Comparison of ENCODE assay signal across 1 cellular context in genomic region chr9:10238087-10238486, GRCh38.
TF ChIP-seq lines count a peak whose summit lies in the region.

No MANE protein-coding gene starts in this region.

TF ChIP-seq in GM23338, 12 proteins besides CTCF, POLR2A, EP300 and RAD21 (continued from another document):
- TF ChIP-seq ZNF462 (CRISPR knock-in tag; IDR thresholded peaks at IDR 0.05) (no peak), EZH2 (IDR thresholded peaks at IDR 0.05; ENCODE audit: low read depth, unreplicated experiment) (no peak), EZH2phosphoT487 (IDR thresholded peaks at IDR 0.05; ENCODE audit: unreplicated experiment) (no peak), ZNF331 (CRISPR knock-in tag; IDR thresholded peaks at IDR 0.05; ENCODE audit: low read depth) (no peak), JUNB (IDR thresholded peaks at IDR 0.05; ENCODE audit: unreplicated experiment) (no peak), ETS1 (IDR thresholded peaks at IDR 0.05) (no peak), CREB1 (CRISPR knock-in tag; IDR thresholded peaks at IDR 0.05; ENCODE audit: low read depth) (no peak), ZNF114 (CRISPR knock-in tag; IDR thresholded peaks at IDR 0.05) (no peak)
